ENCODE assay signal across 8 cellular contexts in genomic region chr10:130138479-130138866, GRCh38. TPM values are rescaled to one million over a fixed set of nuclear protein-coding genes. Genes with fewer than 3 reads are reported as not detected.
DNase-seq lines count a peak whose midpoint lies in the region; ATAC-seq, FAIRE-seq and TF ChIP-seq lines count a peak whose summit lies in the region.

No MANE protein-coding gene starts in this region.

- H3K4me3 ChIP-seq in A549 = peak overlapping the region; percentile 98; the same call in 2 of the 3 replicates

- peak; percentile 62 to 85 for DNase-seq in A549 (ENCODE audit: low read depth in 1 of 2, low spot score in 1 of 2)
- DNase-seq in HFFc6 = peak; percentile 60
- peak; percentile 48 to 81 for DNase-seq in SHP77 (lab: John Stamatoyannopoulos, UW)
- DNase-seq in fibroblast of peridontal ligament (ENCODE audit: extremely low read depth) = peak; percentile 26
- DNase-seq in GOT3 (lab: John Stamatoyannopoulos, UW) = no peak
- no peak for DNase-seq in RPMI8226

- TF ChIP-seq RAD21 in A549 (conservative IDR thresholded peaks at IDR 0.05 in 1 of 2, IDR thresholded peaks at IDR 0.05 in 1 of 2) = no peak

- CTCF ChIA-PET in A549 (lab: Yijun Ruan, JAX) = interaction anchor here (1.7 to 3.6 kb wide), 2 partner anchors 10 to 28 kb away, joined by 7 to 20 read pairs; partner anchors contain the start of gene C10orf143

- peaks cover 29% of the 10 kb centered on the region for H3K4me1 ChIP-seq in A549

- H3K36me3 Mint-ChIP-seq in HFFc6 (ENCODE audit: low read depth) = peaks cover 21% of the 10 kb centered on the region
- peaks cover 35% of the 10 kb centered on the region for H3K36me3 Mint-ChIP-seq in stimulated activated naive CD8-positive, alpha-beta T cell treated with anti-CD3 and anti-CD28 coated beads, Interleukin-15, Interleukin-2, amounts not matched to agents 100 ng/mL and 50 ng/mL, for 24 hours (ENCODE audit: low read depth)

- peaks cover 2% of the 10 kb centered on the region for H3K27me3 Mint-ChIP-seq in HFFc6 (ENCODE audit: insufficient read depth)
- H3K27me3 Mint-ChIP-seq in stimulated activated naive CD8-positive, alpha-beta T cell treated with anti-CD3 and anti-CD28 coated beads, Interleukin-15, Interleukin-2, amounts not matched to agents 100 ng/mL and 50 ng/mL, for 24 hours = no peaks in the 10 kb centered on the region

- TF ChIP-seq POLR2A in A549 (IDR thresholded peaks at IDR 0.05; ENCODE audit: low read length) = no peak

- POLR2A ChIA-PET in A549 (lab: Yijun Ruan, JAX) = interaction anchor here (5.7 kb wide), 1 partner anchor 28 kb away, joined by 188 read pairs; the partner anchor contains the start of gene C10orf143

- WGBS in A549 (ENCODE audit: missing lambda C conversion rate) = 13% methylated on average over 3 of the region's 3 CpGs

- peak in 1 of 2 experiments; percentile 27; a peak in 1 of 5 replicates for TF ChIP-seq EP300 in A549 (IDR thresholded peaks at IDR 0.05)

- H3K27ac ChIP-seq in A549 = peak overlapping the region; percentile 96 to 98

- H3K27ac Mint-ChIP-seq in HFFc6 = peak overlapping the region; percentile 87
- H3K27ac Mint-ChIP-seq in stimulated activated naive CD8-positive, alpha-beta T cell treated with anti-CD3 and anti-CD28 coated beads, Interleukin-15, Interleukin-2, amounts not matched to agents 100 ng/mL and 50 ng/mL, for 24 hours = peak overlapping the region; percentile 79

- peak overlapping the region; percentile 95 for H3K4me3 Mint-ChIP-seq in HFFc6
- H3K4me3 Mint-ChIP-seq in stimulated activated naive CD8-positive, alpha-beta T cell treated with anti-CD3 and anti-CD28 coated beads, Interleukin-15, Interleukin-2, amounts not matched to agents 100 ng/mL and 50 ng/mL, for 24 hours = peak overlapping the region; percentile 89

- no peak for FAIRE-seq in A549 (lab: Jason Lieb, UNC)

- no peaks in the 10 kb centered on the region for H3K9me3 ChIP-seq in A549

- peaks cover 48% of the 10 kb centered on the region for H3K4me1 Mint-ChIP-seq in HFFc6 (ENCODE audit: low read depth)
- peaks cover 63% of the 10 kb centered on the region for H3K4me1 Mint-ChIP-seq in stimulated activated naive CD8-positive, alpha-beta T cell treated with anti-CD3 and anti-CD28 coated beads, Interleukin-15, Interleukin-2, amounts not matched to agents 100 ng/mL and 50 ng/mL, for 24 hours (ENCODE audit: low read depth)

- no peaks in the 10 kb centered on the region for H3K9me3 Mint-ChIP-seq in HFFc6
- H3K9me3 Mint-ChIP-seq in stimulated activated naive CD8-positive, alpha-beta T cell treated with anti-CD3 and anti-CD28 coated beads, Interleukin-15, Interleukin-2, amounts not matched to agents 100 ng/mL and 50 ng/mL, for 24 hours = no peaks in the 10 kb centered on the region

- peak overlapping the region; percentile 98 for H3K4me2 ChIP-seq in A549

- ATAC-seq in A549 (peak; percentile 28 to 58; a peak in 3 of 6 replicates), GM18907 (IDR thresholded peaks at IDR 0.05; ENCODE audit: unreplicated experiment) (no peak)

- no peak for TF ChIP-seq CTCF in A549 (IDR thresholded peaks at IDR 0.05)
- no peak for TF ChIP-seq CTCF in HFFc6 (IDR thresholded peaks at IDR 0.05)

TF ChIP-seq in A549, 52 proteins besides CTCF, POLR2A, EP300 and RAD21:
- TF ChIP-seq MAFK (IDR thresholded peaks at IDR 0.05; ENCODE audit: partially characterized antibody) (peak; percentile 32), JUNB (IDR thresholded peaks at IDR 0.05) (peak; percentile 27; the same call in 1 of the 2 replicates), USF2 (IDR thresholded peaks at IDR 0.05) (0 out of 2 replicates have a peak, but pooled peaks have one; percentile 29), FOSL2 (IDR thresholded peaks at IDR 0.05) (peak; percentile 67; the same call in 1 of the 2 replicates), FOSL2 (CRISPR knock-in tag; IDR thresholded peaks at IDR 0.05) (peak; percentile 65), HEYL (CRISPR knock-in tag; IDR thresholded peaks at IDR 0.05) (no peak)
- TF ChIP-seq, protein P1, sequence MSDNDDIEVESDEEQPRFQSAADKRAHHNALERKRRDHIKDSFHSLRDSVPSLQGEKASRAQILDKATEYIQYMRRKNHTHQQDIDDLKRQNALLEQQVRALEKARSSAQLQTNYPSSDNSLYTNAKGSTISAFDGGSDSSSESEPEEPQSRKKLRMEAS (IDR thresholded peaks at IDR 0.05) = no peak

RNA-seq across cellular contexts. Expression of gene GLRX3, which starts 2.3 kb away (rescaled TPM):
- polyA plus RNA-seq in A549 (2011; rRNA removed) = 185 and 219 TPM in 2 replicates
- 136 and 170 TPM in 2 replicates for polyA plus RNA-seq in A549 (2012; cell fraction: cytosol; rRNA removed)
- 77.4 and 87.5 TPM in 2 replicates for polyA plus RNA-seq in A549 (2012; cell fraction: nucleus; rRNA removed)
- polyA plus RNA-seq in A549 (2017; fragmentation: RNase III; extraction: RNeasy Plus Mini Kit Qiagen cat#74134 plus additional on column Dnase treatment) = 139 to 167 TPM (median 153 TPM) in 3 replicates
- 24.1 and 26.4 TPM in 2 replicates for polyA minus RNA-seq in A549 (2011; rRNA and poly(A)+ RNA removed)
- 100 to 1,000 TPM in 5 of 6 experiments, 10 to 100 TPM in 1; 96.2 to 123 (median 112) TPM for total RNA-seq in HFFc6 (2021; fragmentation: NEBNext Ultra II Directional; extraction: Animal tissue kit (Norgen Biotek cat#: 25700))

RNA-seq across cellular contexts. Expression of gene C10orf143, which starts 27.8 kb away (rescaled TPM):
- polyA plus RNA-seq in A549 (2011; rRNA removed) (1.5 and 1.6 TPM in 2 replicates), A549 (2017; fragmentation: RNase III; extraction: RNeasy Plus Mini Kit Qiagen cat#74134 plus additional on column Dnase treatment) (1.2 to 1.6 TPM (median 1.5 TPM) in 3 replicates)
- 0.44 and 0.58 TPM in 2 replicates for polyA plus RNA-seq in A549 (2012; cell fraction: cytosol; rRNA removed)
- 0.89 and 0.92 TPM in 2 replicates for polyA plus RNA-seq in A549 (2012; cell fraction: nucleus; rRNA removed)
- 0.92 and 0.95 TPM in 2 replicates for polyA minus RNA-seq in A549 (2011; rRNA and poly(A)+ RNA removed)
- total RNA-seq in HFFc6 (2021; fragmentation: NEBNext Ultra II Directional; extraction: Animal tissue kit (Norgen Biotek cat#: 25700)) = 1 to 10 TPM; 1.9 to 2.6 (median 2.4) TPM

Comparison
In these comparisons a context has a peak if more than half of its experiments do, and no peak if none do; other contexts are left out.
1. DNase-seq: peak in A549 (2 of 2), HFFc6 (single experiment), SHP77 (2 of 2) and fibroblast of peridontal ligament (single experiment); none in GOT3 (single experiment) and RPMI8226 (single experiment).